1 cellular context compared by ENCODE assay signal in genomic region chr13:49539746-49540145, GRCh38.
TF ChIP-seq lines count a peak whose summit lies in the region.

No MANE protein-coding gene starts in this region.

TF ChIP-seq in GM12878, 131 proteins besides CTCF, POLR2A, EP300 and RAD21:
- TF ChIP-seq KAT2A (conservative IDR thresholded peaks at IDR 0.05; ENCODE audit: control insufficient read depth, low read depth, low read length) (no peak), CBX5 (IDR thresholded peaks at IDR 0.05; ENCODE audit: low read depth) (no peak), USF1 (IDR thresholded peaks at IDR 0.05; ENCODE audit: borderline replicate concordance, extremely low read length, insufficient read depth, low read depth, low read length) (no peak), RFX5 (IDR thresholded peaks at IDR 0.05; ENCODE audit: low read depth, low read length) (no peak), TCF3 (IDR thresholded peaks at IDR 0.05; ENCODE audit: borderline replicate concordance, insufficient read depth, low read depth, low read length) (no peak), STAT3 (IDR thresholded peaks at IDR 0.05; ENCODE audit: low read depth, low read length) (no peak)
TF ChIP-seq in GM12878: peak in this region for 0.
